ENCODE assay signal across 22 cellular contexts in genomic region chr1:110049801-110050601, GRCh38. TPM values are rescaled to one million over a fixed set of nuclear protein-coding genes. Genes with fewer than 3 reads are reported as not detected.
A peak's percentile ranks its signal among the peaks of the same experiment; 100 is the strongest.
DNase-seq lines count a peak whose midpoint lies in the region; ATAC-seq, FAIRE-seq and TF ChIP-seq lines count a peak whose summit lies in the region.
"Had no signal": no experiment of that assay in that cellular context is flagged by ENCODE, and none has a peak within 500 bp of the region (broad histone marks: within the 10 kb centered on the region; RNA-seq: fewer than 3 reads in every experiment).

No MANE protein-coding gene starts in this region.

- no peak overlapping the region for H2BK15ac ChIP-seq in mesenchymal stem cell (ENCODE audit: low read depth, poor library complexity, severe bottlenecking)

- DNase-seq in heart left ventricle (no peak), Right ventricle myocardium superior (no peak), adipocyte (ENCODE audit: low read depth) (no peak), mesenchymal stem cell (no peak), NCI-H1092 (lab: John Stamatoyannopoulos, UW) (no peak), GM19239 (ENCODE audit: insufficient read length, low spot score) (no peak)
- DNase-seq: activated CD8-positive, alpha-beta memory T cell treated with anti-CD3 and anti-CD28 coated beads, Interleukin-2, amount 50 U/mL, for 4 hours; brain microvascular endothelial cell; CD4-positive, CD25-positive, alpha-beta regulatory T cell; GDM1; glutamatergic neuron; natural killer cell; NCI-H1092 treated with DMSO at 0.1 percent for 48 hours; NCI-H2081 treated with DMSO at 0.1 percent for 48 hours; NCI-H446 treated with DMSO at 0.1 percent for 48 hours; stimulated activated CD8-positive, alpha-beta memory T cell treated with anti-CD3 and anti-CD28 coated beads, Interleukin-4, amount 100 ng/mL, for 48 hours had no signal

- no peak overlapping the region for H3K18ac ChIP-seq in mesenchymal stem cell (ENCODE audit: low read depth in 1 of 2, low read length in 2 of 2)

- no peak overlapping the region for H3K4me3 ChIP-seq in heart left ventricle
- no peak overlapping the region for H3K4me3 ChIP-seq in adipocyte (ENCODE audit: low read length)
- peak overlapping the region in 1 of 2 experiments; percentile 49 for H3K4me3 ChIP-seq in mesenchymal stem cell (ENCODE audit: insufficient read depth in 1 of 2, low read depth in 1 of 2, low read length in 2 of 2)

- H2BK5ac ChIP-seq in mesenchymal stem cell (ENCODE audit: low read depth, low read length, poor library complexity, severe bottlenecking) = no peak overlapping the region

- WGBS in heart left ventricle, 4 donors = 59 to 75% (median 72%) methylated on average over 8 to 11 of the region's 11 CpGs
- WGBS in mesenchymal stem cell = 88% methylated on average over 10 of the region's 11 CpGs

- H3K27ac ChIP-seq in heart left ventricle (peak overlapping the region in 7 of 12 donors; percentile 16 to 73 (median 37)), mesenchymal stem cell (ENCODE audit: low read length, poor library complexity, severe bottlenecking) (no peak overlapping the region)

- H3K4me1 ChIP-seq in heart left ventricle = peaks cover 0 to 30% (median 17%) of the 10 kb centered on the region in 12 donors
- H3K4me1 ChIP-seq in adipocyte (ENCODE audit: control insufficient read depth, insufficient read depth, low read length) = peaks cover 46% of the 10 kb centered on the region
- peaks cover 4% of the 10 kb centered on the region for H3K4me1 ChIP-seq in mesenchymal stem cell (ENCODE audit: control insufficient read depth, insufficient read depth, low read depth, low read length)

- H3K23ac ChIP-seq in mesenchymal stem cell (ENCODE audit: low read length in 2 of 2) = no peak overlapping the region

- no peak for TF ChIP-seq POLR2A in heart left ventricle (IDR thresholded peaks at IDR 0.05)

- no peak overlapping the region for H4K8ac ChIP-seq in mesenchymal stem cell (ENCODE audit: low read length)

- H3K27me3 ChIP-seq in heart left ventricle (no peaks in the 10 kb centered on the region), adipocyte (replicated peaks; ENCODE audit: control insufficient read depth, insufficient read depth, low read length) (no peaks in the 10 kb centered on the region), mesenchymal stem cell (ENCODE audit: control insufficient read depth in 1 of 2, insufficient read depth in 1 of 2, low read length in 2 of 2) (no peaks in the 10 kb centered on the region)
- H3K27me3 ChIP-seq: brain microvascular endothelial cell had no signal

- H3K9me3 ChIP-seq in heart left ventricle = no peaks in the 10 kb centered on the region
- no peaks in the 10 kb centered on the region for H3K9me3 ChIP-seq in adipocyte (ENCODE audit: control insufficient read depth, low read length)
- H3K9me3 ChIP-seq in mesenchymal stem cell (ENCODE audit: control insufficient read depth, low read length) = no peaks in the 10 kb centered on the region

- H3K4me2 ChIP-seq in mesenchymal stem cell (ENCODE audit: low read length, poor library complexity, severe bottlenecking) = no peak overlapping the region

- peak overlapping the region; percentile 64 for H3K9ac ChIP-seq in adipocyte (ENCODE audit: low read length)
- H3K9ac ChIP-seq in mesenchymal stem cell (ENCODE audit: low read length) = peak overlapping the region; percentile 72

- H3K79me1 ChIP-seq in mesenchymal stem cell (replicated peaks; ENCODE audit: low read length, poor library complexity, severe bottlenecking) = peaks cover 23% of the 10 kb centered on the region

- intact Hi-C loops in heart left ventricle (cut with DNase I) = loop anchor here in 6 of 10 donors (5.0 to 10.0 kb wide), 5 partner anchors 52 to 265 kb away; no protein-coding TSS in a partner anchor
- intact Hi-C loops in Right ventricle myocardium superior (cut with DNase I) = no loop called here

- no peak overlapping the region for H3K14ac ChIP-seq in mesenchymal stem cell (ENCODE audit: low read length in 2 of 2)

- peaks cover 5 to 100% (median 99%) of the 10 kb centered on the region in 9 donors for H3K36me3 ChIP-seq in heart left ventricle
- peaks cover 91% of the 10 kb centered on the region for H3K36me3 ChIP-seq in adipocyte (ENCODE audit: control insufficient read depth, insufficient read depth, low read length, severe bottlenecking)
- peaks cover 83 to 96% of the 10 kb centered on the region in 2 experiments for H3K36me3 ChIP-seq in mesenchymal stem cell (ENCODE audit: control insufficient read depth in 1 of 2, insufficient read depth in 2 of 2, low read depth in 1 of 2, low read length in 2 of 2)

- no peak overlapping the region for H4K91ac ChIP-seq in mesenchymal stem cell (ENCODE audit: low read length)

- no peak overlapping the region for H2AK5ac ChIP-seq in mesenchymal stem cell (ENCODE audit: low read length, severe bottlenecking)

- no peak for TF ChIP-seq CTCF in heart left ventricle (IDR thresholded peaks at IDR 0.05)

- ATAC-seq in heart left ventricle (no peak), Right ventricle myocardium superior (ENCODE audit: poor library complexity) (no peak), HG03442 (IDR thresholded peaks at IDR 0.05; ENCODE audit: unreplicated experiment) (no peak)
- ATAC-seq: natural killer cell had no signal

- no peak overlapping the region for H2AFZ ChIP-seq in mesenchymal stem cell (ENCODE audit: low read depth, low read length)

- no peak overlapping the region for H3K4ac ChIP-seq in mesenchymal stem cell (ENCODE audit: low read depth in 1 of 2, low read length in 2 of 2)

- H2BK120ac ChIP-seq in mesenchymal stem cell (ENCODE audit: low read depth, low read length) = no peak overlapping the region

- no peak for FAIRE-seq in GM19239 (lab: Jason Lieb, UNC)

- H2BK12ac ChIP-seq in mesenchymal stem cell (ENCODE audit: low read length in 2 of 2) = no peak overlapping the region

RNA-seq across cellular contexts. Expression of gene STRIP1, which starts 15.6 kb away (rescaled TPM):
- total RNA-seq in heart left ventricle (10 to 100 TPM; 14.7 to 22.8 (median 19.2) TPM), Right ventricle myocardium superior (16.2 TPM)
- 10 to 100 TPM in 1 of 2 donors, 1 to 10 TPM in 1; 7.8 to 14.9 TPM for polyA plus RNA-seq in heart left ventricle
- 19.9 TPM for polyA plus RNA-seq in mesenchymal stem cell (2013, experiment 1 of 2)
- 19.7 TPM for polyA plus RNA-seq in mesenchymal stem cell (2013, experiment 2 of 2)

RNA-seq across cellular contexts. Expression of gene ALX3, which starts 20.5 kb away (rescaled TPM):
- not detected for total RNA-seq in heart left ventricle
- not detected for polyA plus RNA-seq in heart left ventricle
- not detected for total RNA-seq in Right ventricle myocardium superior
- not detected for polyA plus RNA-seq in mesenchymal stem cell (2013, experiment 1 of 2)
- polyA plus RNA-seq in mesenchymal stem cell (2013, experiment 2 of 2) = not detected
- total RNA-seq: activated T-helper 2 cell treated with anti-CD3 and anti-CD28 coated beads, Interferon-gamma antibody, Interleukin-2, Interleukin-4, amounts not matched to agents 10 μg/mL and 5 μg/mL and 100 μg/mL, durations not matched to agents 14 hours and 24 hours and 36 hours; CD4-positive, CD25-positive, alpha-beta regulatory T cell; LHCN-M2; natural killer cell; osteocyte; right cardiac atrium; RPMI7951 had no signal
- polyA plus RNA-seq: CD4-positive, CD25-positive, alpha-beta regulatory T cell had no signal
